25 cellular contexts compared by ENCODE assay signal in genomic region chr15:61697796-61698195, GRCh38.
"Had no signal": no experiment of that assay in that cellular context is flagged by ENCODE, and none has a peak within 500 bp of the region (broad histone marks: within the 10 kb centered on the region; RNA-seq: fewer than 3 reads in every experiment).

No MANE protein-coding gene starts in this region.

- H3K27me3 ChIP-seq: pancreas, sigmoid colon, tibial nerve, uterus had no signal

- H3K27ac ChIP-seq: lower lobe of right lung, pancreas, prostate gland, sigmoid colon, tibial nerve, uterus had no signal

- H3K9me3 ChIP-seq: lower lobe of right lung, pancreas, prostate gland, sigmoid colon, tibial nerve, uterus had no signal

- H3K36me3 ChIP-seq: lower lobe of right lung, pancreas, prostate gland, sigmoid colon, tibial nerve, uterus had no signal

- ATAC-seq: left cardiac atrium; left lobe of liver; lower lobe of right lung; naive thymus-derived CD8-positive, alpha-beta T cell; pancreas; right cardiac atrium; stimulated activated memory B cell treated with anti-CD40 and anti-IgM and Interleukin-4, amounts not matched to agents 10 μg/mL and 1 μg/mL and 100 μg/mL, for 72 hours; stimulated activated naive CD8-positive, alpha-beta T cell treated with anti-CD3 and anti-CD28 coated beads, Interleukin-15, amount 100 ng/mL, for 72 hours had no signal

- H3K4me3 ChIP-seq: lower lobe of right lung, pancreas, prostate gland, sigmoid colon, smooth muscle cell, tibial nerve, uterus had no signal

- DNase-seq: kidney glomerular epithelial cell; left cardiac atrium; lower lobe of right lung; mammary epithelial cell; mesenchymal stem cell; naive thymus-derived CD8-positive, alpha-beta T cell; nucleus accumbens; pancreas; posterior cingulate gyrus; retina; right cardiac atrium; sigmoid colon; stimulated activated CD4-positive, alpha-beta T cell treated with anti-CD3 and anti-CD28 coated beads, Interleukin-1b, Interleukin-23, amount 100 ng/mL, for 48 hours; stimulated activated CD4-positive, alpha-beta T cell treated with anti-CD3 and anti-CD28 coated beads, Interleukin-2, amount 100 ng/mL, for 48 hours; stimulated activated CD4-positive, alpha-beta T cell treated with anti-CD3 and anti-CD28 coated beads, Interleukin-4, amount 100 ng/mL, for 4 hours; stimulated activated CD8-positive, alpha-beta memory T cell treated with anti-CD3 and anti-CD28 coated beads, Interleukin-4, amount 100 ng/mL, for 48 hours; stimulated activated naive CD4-positive, alpha-beta T cell treated with Interleukin-2 at 50 U/mL for 16 hours; stimulated activated naive CD8-positive, alpha-beta T cell treated with anti-CD3 and anti-CD28 coated beads, Interleukin-15, amount 100 ng/mL, for 72 hours; substantia nigra; uterus had no signal

- H3K4me1 ChIP-seq: lower lobe of right lung, pancreas, prostate gland, sigmoid colon, tibial nerve, uterus had no signal

- H3K4me2 ChIP-seq: smooth muscle cell had no signal
